Comparison of ENCODE assay signal across 8 cellular contexts in the genomic region with DNA sequence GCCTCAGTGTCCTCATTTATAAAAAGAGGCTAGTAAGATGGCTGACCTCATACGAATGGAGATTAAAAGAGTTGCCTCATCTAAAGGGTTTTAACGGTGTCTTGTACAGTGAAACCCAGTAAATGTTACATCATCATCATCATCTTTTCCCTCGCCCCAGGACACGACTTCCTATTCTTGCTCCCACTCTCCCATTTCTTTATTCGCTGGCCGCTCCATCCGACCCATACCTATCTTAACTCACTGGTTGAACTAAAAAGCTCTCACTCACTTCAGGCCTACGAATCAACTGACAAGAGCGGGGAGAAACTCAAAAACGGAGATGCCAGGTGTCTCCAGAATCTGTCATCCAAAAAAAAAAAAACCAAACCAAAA. TPM values are rescaled to one million over a fixed set of nuclear protein-coding genes. Genes with fewer than 3 reads are reported as not detected.
DNase-seq lines count a peak whose midpoint lies in the region; ATAC-seq, FAIRE-seq and TF ChIP-seq lines count a peak whose summit lies in the region.

No MANE protein-coding gene starts in this region.

- FAIRE-seq in urothelium cell line (lab: Jason Lieb, UNC), result no peak

- H3K9me3 ChIP-seq in BE2C, result no peaks in the 10 kb centered on the region
- no peaks in the 10 kb centered on the region for H3K9me3 ChIP-seq in SK-N-SH
- no peaks in the 10 kb centered on the region for H3K9me3 ChIP-seq in neutrophil

- no peak for TF ChIP-seq EP300 in SK-N-SH (IDR thresholded peaks at IDR 0.05; ENCODE audit: borderline replicate concordance in 1 of 2, low read depth in 1 of 2, low read length in 1 of 2)

- H3K36me3 ChIP-seq in BE2C (no peaks in the 10 kb centered on the region; the same call in 1 of the 2 replicates), SK-N-SH (replicated peaks in 1 of 2; ENCODE audit: control insufficient read depth in 1 of 2, insufficient read depth in 2 of 2, low read length in 1 of 2) (peaks cover 24 to 29% of the 10 kb centered on the region in 2 experiments), neutrophil (peaks cover 18% of the 10 kb centered on the region)

- H3F3A ChIP-seq in SK-N-SH (replicated peaks; ENCODE audit: insufficient read depth), result peaks cover 9% of the 10 kb centered on the region

- no peaks in the 10 kb centered on the region for H4K20me1 ChIP-seq in SK-N-SH (ENCODE audit: insufficient read depth)

- ATAC-seq in GM18867 (IDR thresholded peaks at IDR 0.05; ENCODE audit: unreplicated experiment), result peak; percentile 20
- peak; percentile 4 for ATAC-seq in HG03095 (IDR thresholded peaks at IDR 0.05; ENCODE audit: unreplicated experiment)
- peak; percentile 33 for ATAC-seq in esophagus mucosa

- H3K4me3 ChIP-seq in BE2C (ENCODE audit: low read depth, low read length), result peak overlapping the region; percentile 87
- peak overlapping the region; percentile 79 to 91 for H3K4me3 ChIP-seq in SK-N-SH (ENCODE audit: low read depth in 2 of 2, low read length in 1 of 2)
- H3K4me3 ChIP-seq in neutrophil (ENCODE audit: low read depth in 1 of 2, low read length in 1 of 2), result peak overlapping the region; percentile 76 to 77

- H3K9ac ChIP-seq in SK-N-SH, result peak overlapping the region; percentile 89

- TF ChIP-seq CTCF in BE2C (IDR thresholded peaks at IDR 0.05; ENCODE audit: low read depth, low read length) (no peak), SK-N-SH (IDR thresholded peaks at IDR 0.05) (no peak), neutrophil (IDR thresholded peaks at IDR 0.05) (no peak)

- H3K4me1 ChIP-seq in BE2C (no peaks in the 10 kb centered on the region; the same call in 1 of the 2 replicates), SK-N-SH (ENCODE audit: control insufficient read depth in 1 of 2, insufficient read depth in 2 of 2, low read depth in 1 of 2, low read length in 1 of 2) (peaks cover 0 to 4% of the 10 kb centered on the region in 2 experiments; a peak in 3 of 4 replicates), neutrophil (ENCODE audit: control insufficient read depth in 1 of 2, insufficient read depth in 1 of 2, low read depth in 1 of 2, low read length in 1 of 2) (peaks cover 17 to 18% of the 10 kb centered on the region in 2 experiments)

- POLR2A ChIA-PET in SK-N-SH (lab: Yijun Ruan, JAX), result interaction anchor here (0.7 to 2.0 kb wide), 7 partner anchors 11 to 157 kb away, joined by 3 to 22 read pairs (median 5); no protein-coding TSS in a partner anchor

- H3K4me2 ChIP-seq in SK-N-SH, result peak overlapping the region; percentile 95

- H3K9me2 ChIP-seq in SK-N-SH, result no peaks in the 10 kb centered on the region

- H3K27me3 ChIP-seq in BE2C, result no peaks in the 10 kb centered on the region
- H3K27me3 ChIP-seq in SK-N-SH (ENCODE audit: insufficient read depth), result no peaks in the 10 kb centered on the region
- peaks cover 13% of the 10 kb centered on the region for H3K27me3 ChIP-seq in neutrophil

- DNase-seq in BE2C, result no peak
- peak; percentile 21 for DNase-seq in SK-N-SH
- DNase-seq in urothelium cell line (ENCODE audit: low spot score), result no peak
- DNase-seq in NCI-H2081 (lab: John Stamatoyannopoulos, UW), result no peak

- no peak for TF ChIP-seq RAD21 in SK-N-SH (IDR thresholded peaks at IDR 0.05; ENCODE audit: low read length)

- H3K79me2 ChIP-seq in SK-N-SH (ENCODE audit: insufficient read depth), result peaks cover 13% of the 10 kb centered on the region; the same call in 1 of the 2 replicates

- WGBS in SK-N-SH (ENCODE audit: low lambda C conversion rate), result 2% methylated on average over 10 of the region's 10 CpGs

- CTCF ChIA-PET in SK-N-SH (lab: Yijun Ruan, JAX), result interaction anchor here (0.7 to 9.3 kb wide), 34 partner anchors 10 to 742 kb away, joined by 3 to 108 read pairs (median 4); a partner anchor contains a TSS

- H3K27ac ChIP-seq in SK-N-SH (ENCODE audit: low read depth in 2 of 2, low read length in 1 of 2), result peak overlapping the region; percentile 86 to 93
- H3K27ac ChIP-seq in neutrophil, result peak overlapping the region; percentile 71

- H2AFZ ChIP-seq in SK-N-SH (ENCODE audit: low read depth), result peak overlapping the region; percentile 85

TF ChIP-seq in SK-N-SH, 30 proteins besides CTCF, POLR2A, EP300 and RAD21:
- TF ChIP-seq POLR2AphosphoS5 (IDR thresholded peaks at IDR 0.05; ENCODE audit: low read depth, low read length) (no peak), YY1 (IDR thresholded peaks at IDR 0.05; ENCODE audit: low read depth) (peak; percentile 31; the same call in 1 of the 2 replicates), GABPA (IDR thresholded peaks at IDR 0.05; ENCODE audit: low read depth) (no peak)
- TF ChIP-seq, protein P1, sequence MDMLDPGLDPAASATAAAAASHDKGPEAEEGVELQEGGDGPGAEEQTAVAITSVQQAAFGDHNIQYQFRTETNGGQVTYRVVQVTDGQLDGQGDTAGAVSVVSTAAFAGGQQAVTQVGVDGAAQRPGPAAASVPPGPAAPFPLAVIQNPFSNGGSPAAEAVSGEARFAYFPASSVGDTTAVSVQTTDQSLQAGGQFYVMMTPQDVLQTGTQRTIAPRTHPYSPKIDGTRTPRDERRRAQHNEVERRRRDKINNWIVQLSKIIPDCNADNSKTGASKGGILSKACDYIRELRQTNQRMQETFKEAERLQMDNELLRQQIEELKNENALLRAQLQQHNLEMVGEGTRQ (IDR thresholded peaks at IDR 0.05; ENCODE audit: borderline replicate concordance, low read depth, low read length), result no peak

RNA-seq across cellular contexts. Expression of a gene that starts 0.5 kb away (rescaled TPM):
- polyA plus RNA-seq in BE2C (2012; ENCODE audit: insufficient read depth, insufficient read length, low read depth), result 8.9 TPM
- polyA plus RNA-seq in SK-N-SH (2012; rRNA removed), result 3.9 and 4.1 TPM in 2 replicates
- polyA plus RNA-seq in SK-N-SH (2012; cell fraction: cytosol; rRNA removed), result 3.1 and 4.9 TPM in 2 replicates
- polyA plus RNA-seq in SK-N-SH (2012; cell fraction: nucleus; rRNA removed), result 12.7 and 13.6 TPM in 2 replicates
- total RNA-seq in esophagus mucosa, result 11.8 TPM

RNA-seq across cellular contexts. Expression of a gene that starts 55.8 kb away (rescaled TPM):
- polyA plus RNA-seq in BE2C (2012; ENCODE audit: insufficient read depth, insufficient read length, low read depth), result 0.79 TPM
- 0.03 TPM in 1 of 2 replicates, not detected in the other for polyA plus RNA-seq in SK-N-SH (2012; rRNA removed)
- polyA plus RNA-seq in SK-N-SH (2012; cell fraction: cytosol; rRNA removed), result 0.05 and 0.13 TPM in 2 replicates
- polyA plus RNA-seq in SK-N-SH (2012; cell fraction: nucleus; rRNA removed), result not detected in 2 replicates
- not detected for total RNA-seq in esophagus mucosa
